Comparison of ENCODE assay signal across 14 cellular contexts in the genomic region with DNA sequence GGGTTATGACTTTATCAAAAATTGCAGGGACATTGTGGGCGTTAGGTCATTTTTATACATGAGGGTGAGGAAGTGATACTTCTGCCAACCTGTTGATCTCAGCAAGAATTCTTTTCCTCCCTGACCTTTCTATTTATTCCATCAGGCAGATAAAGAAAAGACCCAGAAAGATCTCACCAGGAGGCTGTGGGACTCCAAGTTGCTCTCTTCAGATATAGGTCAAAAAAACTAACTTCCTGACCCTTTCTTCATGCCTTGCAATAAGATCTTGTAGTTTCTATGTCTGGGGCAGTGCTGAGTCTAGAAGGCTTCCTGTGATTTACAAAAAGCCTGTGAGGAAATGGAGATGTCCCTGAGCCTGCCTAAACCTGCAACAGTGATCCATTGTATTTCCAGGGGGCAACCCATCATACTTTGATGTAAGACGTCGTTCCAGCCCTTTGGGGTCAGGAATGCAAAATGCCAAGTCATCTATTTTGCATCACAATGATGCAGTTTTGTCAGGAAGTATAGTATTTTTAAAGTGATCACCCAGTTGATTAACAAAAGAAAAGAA. TPM values are rescaled to one million over a fixed set of nuclear protein-coding genes. Genes with fewer than 3 reads are reported as not detected.
A peak's percentile ranks its signal among the peaks of the same experiment; 100 is the strongest.
DNase-seq lines count a peak whose midpoint lies in the region; ATAC-seq and TF ChIP-seq lines count a peak whose summit lies in the region.
"Had no signal": no experiment of that assay in that cellular context is flagged by ENCODE, and none has a peak within 500 bp of the region (broad histone marks: within the 10 kb centered on the region; RNA-seq: fewer than 3 reads in every experiment).

No MANE protein-coding gene starts in this region.

- H3K9me3 Mint-ChIP-seq in CD14-positive monocyte (no peaks in the 10 kb centered on the region), endodermal cell (no peaks in the 10 kb centered on the region), progenitor cell of endocrine pancreas (ENCODE audit: low read depth) (peaks cover 4% of the 10 kb centered on the region)
- H3K9me3 Mint-ChIP-seq: activated CD4-positive, alpha-beta T cell treated with anti-CD3 and anti-CD28 coated beads, Interleukin-2, amount 10 ng/mL, durations not matched to agents 24 days and 14 days had no signal

- H3K36me3 ChIP-seq in NT2/D1 (ENCODE audit: insufficient read depth, insufficient read length, low read length), result no peaks in the 10 kb centered on the region
- no peaks in the 10 kb centered on the region for H3K36me3 ChIP-seq in endodermal cell (ENCODE audit: control insufficient read depth, insufficient read depth, low read length)
- no peaks in the 10 kb centered on the region for H3K36me3 ChIP-seq in liver (ENCODE audit: control insufficient read depth in 4 of 4, insufficient read depth in 3 of 4, low read depth in 1 of 4, low read length in 3 of 4)
- H3K36me3 ChIP-seq: prostate gland had no signal

- H3K9me3 ChIP-seq in NT2/D1 (ENCODE audit: insufficient read depth, low read length) (peaks cover 25% of the 10 kb centered on the region; the same call in 1 of the 2 replicates), endodermal cell (ENCODE audit: control insufficient read depth, low read length) (no peaks in the 10 kb centered on the region), liver (ENCODE audit: control insufficient read depth in 4 of 4, low read length in 3 of 4) (no peaks in the 10 kb centered on the region)
- H3K9me3 ChIP-seq: prostate gland had no signal

- no peak overlapping the region for H3K9ac ChIP-seq in NT2/D1 (ENCODE audit: insufficient read length, low read depth)
- H3K9ac ChIP-seq in endodermal cell (ENCODE audit: extremely low read depth, low read length, poor library complexity, severe bottlenecking), result no peak overlapping the region
- H3K9ac ChIP-seq in liver (ENCODE audit: low read depth in 1 of 2, low read length in 2 of 2), result no peak overlapping the region
- H3K9ac ChIP-seq: GM23248 had no signal

- H3K27ac Mint-ChIP-seq in CD14-positive monocyte, result peak overlapping the region in 6 of 7 donors; percentile 60 to 83 (median 70)
- H3K27ac Mint-ChIP-seq in endodermal cell, result peak overlapping the region; percentile 72
- H3K27ac Mint-ChIP-seq in progenitor cell of endocrine pancreas, result no peak overlapping the region
- H3K27ac Mint-ChIP-seq: activated CD4-positive, alpha-beta T cell treated with anti-CD3 and anti-CD28 coated beads, Interleukin-2, amount 10 ng/mL, durations not matched to agents 24 days and 14 days had no signal

- intact Hi-C loops in CD14-positive monocyte (cut with micrococcal nuclease), result loop anchor here (10.0 kb wide), 1 partner anchor 51 kb away; no protein-coding TSS in a partner anchor

- H3K27me3 Mint-ChIP-seq in CD14-positive monocyte (ENCODE audit: low read depth in 3 of 3), result no peaks in the 10 kb centered on the region
- no peaks in the 10 kb centered on the region for H3K27me3 Mint-ChIP-seq in endodermal cell (ENCODE audit: insufficient read depth)
- no peaks in the 10 kb centered on the region for H3K27me3 Mint-ChIP-seq in progenitor cell of endocrine pancreas

- H3K4me3 ChIP-seq in NT2/D1 (ENCODE audit: insufficient read length, low read depth) (no peak overlapping the region), endodermal cell (ENCODE audit: low read length) (no peak overlapping the region), liver (ENCODE audit: low read depth in 1 of 3, low read length in 3 of 3) (no peak overlapping the region)
- H3K4me3 ChIP-seq: GM23248, prostate gland had no signal

- H3K36me3 Mint-ChIP-seq in CD14-positive monocyte (no peaks in the 10 kb centered on the region), endodermal cell (ENCODE audit: low read depth) (no peaks in the 10 kb centered on the region), progenitor cell of endocrine pancreas (ENCODE audit: insufficient read depth) (no peaks in the 10 kb centered on the region)

- DNase-seq in CD14-positive monocyte (ENCODE audit: low spot score), result no peak
- DNase-seq in NT2/D1 (ENCODE audit: low read depth, low spot score), result peak; percentile 59
- peak; percentile 79 for DNase-seq in endodermal cell
- DNase-seq in NCI-H1092 (lab: John Stamatoyannopoulos, UW), result no peak
- no peak for DNase-seq in progenitor cell of endocrine pancreas (ENCODE audit: low spot score, unreplicated experiment)
- DNase-seq: activated CD4-positive, alpha-beta T cell treated with anti-CD3 and anti-CD28 coated beads, Interleukin-2, amount 10 ng/mL, durations not matched to agents 24 days and 14 days; DND-41; GM23248; MM.1S; stimulated activated CD4-positive, alpha-beta T cell treated with anti-CD3 and anti-CD28 coated beads, Interleukin-2, amount 100 ng/mL, for 24 hours had no signal

- no peaks in the 10 kb centered on the region for H3K27me3 ChIP-seq in NT2/D1 (ENCODE audit: insufficient read depth, insufficient read length)
- H3K27me3 ChIP-seq in endodermal cell (ENCODE audit: control insufficient read depth, insufficient read depth, low read length, poor library complexity, severe bottlenecking), result no peaks in the 10 kb centered on the region
- H3K27me3 ChIP-seq in liver (ENCODE audit: control insufficient read depth in 4 of 4, insufficient read depth in 4 of 4, low read length in 3 of 4), result no peaks in the 10 kb centered on the region

- H3K4me3 Mint-ChIP-seq in CD14-positive monocyte (peak overlapping the region in 1 of 2 donors; percentile 2), endodermal cell (no peak overlapping the region), progenitor cell of endocrine pancreas (ENCODE audit: low read depth) (no peak overlapping the region)
- H3K4me3 Mint-ChIP-seq: activated CD4-positive, alpha-beta T cell treated with anti-CD3 and anti-CD28 coated beads, Interleukin-2, amount 10 ng/mL, durations not matched to agents 24 days and 14 days had no signal

- H3K4me1 ChIP-seq in NT2/D1 (ENCODE audit: insufficient read depth, insufficient read length), result peaks cover 2% of the 10 kb centered on the region
- no peaks in the 10 kb centered on the region for H3K4me1 ChIP-seq in endodermal cell (ENCODE audit: control insufficient read depth, insufficient read depth, low read length)
- no peaks in the 10 kb centered on the region for H3K4me1 ChIP-seq in liver (ENCODE audit: control insufficient read depth in 4 of 4, insufficient read depth in 4 of 4, low read length in 3 of 4)
- H3K4me1 ChIP-seq: prostate gland had no signal

- no peak for TF ChIP-seq RAD21 in liver (IDR thresholded peaks at IDR 0.05)

- H3K4me1 Mint-ChIP-seq in CD14-positive monocyte, result peaks cover 43% of the 10 kb centered on the region
- H3K4me1 Mint-ChIP-seq in endodermal cell, result peaks cover 30% of the 10 kb centered on the region
- peaks cover 40% of the 10 kb centered on the region for H3K4me1 Mint-ChIP-seq in progenitor cell of endocrine pancreas (ENCODE audit: low read depth)
- H3K4me1 Mint-ChIP-seq: activated CD4-positive, alpha-beta T cell treated with anti-CD3 and anti-CD28 coated beads, Interleukin-2, amount 10 ng/mL, durations not matched to agents 24 days and 14 days had no signal

- 35% methylated on average over 3 of the region's 3 CpGs; no CpG with 5 or more reads in 1 of the 2 experiments for WGBS in endodermal cell (ENCODE audit: insufficient coverage in 1 of 2, insufficient read length in 1 of 2), 2 experiments
- 57% methylated on average over 3 of the region's 3 CpGs for WGBS in liver

- ATAC-seq in GM21528 (IDR thresholded peaks at IDR 0.05; ENCODE audit: low FRiP score, unreplicated experiment) (no peak), GM21447 (IDR thresholded peaks at IDR 0.05; ENCODE audit: unreplicated experiment) (no peak)

- H3K27ac ChIP-seq in endodermal cell (ENCODE audit: low read depth, low read length) (peak overlapping the region; percentile 79), liver (ENCODE audit: low read depth in 1 of 2, low read length in 2 of 2) (no peak overlapping the region)
- H3K27ac ChIP-seq: GM23248, prostate gland had no signal

- no peak for TF ChIP-seq CTCF in CD14-positive monocyte (IDR thresholded peaks at IDR 0.05)
- TF ChIP-seq CTCF in endodermal cell (conservative IDR thresholded peaks at IDR 0.05), result no peak
- TF ChIP-seq CTCF in liver (IDR thresholded peaks at IDR 0.05; ENCODE audit: low read depth, low read length, missing input control), result no peak
- TF ChIP-seq CTCF in progenitor cell of endocrine pancreas (IDR thresholded peaks at IDR 0.05; ENCODE audit: unreplicated experiment), result no peak

TF ChIP-seq in liver, 16 proteins besides CTCF, POLR2A, EP300 and RAD21:
- TF ChIP-seq TAF1 (conservative IDR thresholded peaks at IDR 0.05), result no peak
- TF ChIP-seq YY1 (IDR thresholded peaks at IDR 0.05), result no peak
- TF ChIP-seq, protein P1, sequence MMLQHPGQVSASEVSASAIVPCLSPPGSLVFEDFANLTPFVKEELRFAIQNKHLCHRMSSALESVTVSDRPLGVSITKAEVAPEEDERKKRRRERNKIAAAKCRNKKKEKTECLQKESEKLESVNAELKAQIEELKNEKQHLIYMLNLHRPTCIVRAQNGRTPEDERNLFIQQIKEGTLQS (IDR thresholded peaks at IDR 0.05), result no peak
- TF ChIP-seq, protein P2, sequence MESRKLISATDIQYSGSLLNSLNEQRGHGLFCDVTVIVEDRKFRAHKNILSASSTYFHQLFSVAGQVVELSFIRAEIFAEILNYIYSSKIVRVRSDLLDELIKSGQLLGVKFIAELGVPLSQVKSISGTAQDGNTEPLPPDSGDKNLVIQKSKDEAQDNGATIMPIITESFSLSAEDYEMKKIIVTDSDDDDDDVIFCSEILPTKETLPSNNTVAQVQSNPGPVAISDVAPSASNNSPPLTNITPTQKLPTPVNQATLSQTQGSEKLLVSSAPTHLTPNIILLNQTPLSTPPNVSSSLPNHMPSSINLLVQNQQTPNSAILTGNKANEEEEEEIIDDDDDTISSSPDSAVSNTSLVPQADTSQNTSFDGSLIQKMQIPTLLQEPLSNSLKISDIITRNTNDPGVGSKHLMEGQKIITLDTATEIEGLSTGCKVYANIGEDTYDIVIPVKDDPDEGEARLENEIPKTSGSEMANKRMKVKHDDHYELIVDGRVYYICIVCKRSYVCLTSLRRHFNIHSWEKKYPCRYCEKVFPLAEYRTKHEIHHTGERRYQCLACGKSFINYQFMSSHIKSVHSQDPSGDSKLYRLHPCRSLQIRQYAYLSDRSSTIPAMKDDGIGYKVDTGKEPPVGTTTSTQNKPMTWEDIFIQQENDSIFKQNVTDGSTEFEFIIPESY (IDR thresholded peaks at IDR 0.05), result no peak
- TF ChIP-seq NR2F2 (IDR thresholded peaks at IDR 0.05), result peak; percentile 67
- no peak for TF ChIP-seq SP1 (IDR thresholded peaks at IDR 0.05)

RNA-seq across cellular contexts. Expression of a gene that starts 22.0 kb away (rescaled TPM):
- 10 to 100 TPM; 10.5 to 25.5 TPM for polyA plus RNA-seq in CD14-positive monocyte
- total RNA-seq in endodermal cell, result 10 to 100 TPM; 29.8 to 30.2 TPM
- 29.8 TPM for polyA plus RNA-seq in endodermal cell (2013, experiment 1 of 2)
- 31.2 TPM for polyA plus RNA-seq in endodermal cell (2013, experiment 2 of 2)
- total RNA-seq in liver, result 100 to 1,000 TPM in 1 of 2 donors, 10 to 100 TPM in 1; 53.1 to 123 TPM
- polyA plus RNA-seq in liver, result 10 to 100 TPM; 22.6 to 41.5 TPM
- 76.2 and 89.7 TPM in 2 replicates for total RNA-seq in progenitor cell of endocrine pancreas

Comparison
In these comparisons a context has a peak if more than half of its experiments do, and no peak if none do; other contexts are left out.
1. DNase-seq: peak in NT2/D1 (single experiment) and endodermal cell (single experiment); none in CD14-positive monocyte (single experiment), NCI-H1092 (single experiment) and progenitor cell of endocrine pancreas (single experiment).